In genomic region chr5:1542755-1543154, GRCh38 we compare ENCODE assay signal across 11 cellular contexts. TPM values are rescaled to one million over a fixed set of nuclear protein-coding genes. Genes with fewer than 3 reads are reported as not detected.
DNase-seq lines count a peak whose midpoint lies in the region; ATAC-seq, FAIRE-seq and TF ChIP-seq lines count a peak whose summit lies in the region.
"Had no signal": no experiment of that assay in that cellular context is flagged by ENCODE, and none has a peak within 500 bp of the region (broad histone marks: within the 10 kb centered on the region; RNA-seq: fewer than 3 reads in every experiment).

No MANE protein-coding gene starts in this region.

- no peak for FAIRE-seq in GM12892 (lab: Jason Lieb, UNC)

- no peak for ATAC-seq in HG02610 (IDR thresholded peaks at IDR 0.05; ENCODE audit: unreplicated experiment)
- ATAC-seq: CD8-positive, alpha-beta T cell had no signal

- DNase-seq in Caki2 (ENCODE audit: low read depth) (peak; percentile 26), NCI-H460 (ENCODE audit: extremely low read depth, low read depth) (peak; percentile 26), fibroblast of gingiva (ENCODE audit: low read depth) (peak; percentile 61), mucosa of gallbladder (ENCODE audit: low spot score) (peak; percentile 73), GM12892 (ENCODE audit: insufficient read length) (no peak)
- DNase-seq in stimulated activated CD4-positive, alpha-beta T cell treated with anti-CD3 and anti-CD28 coated beads, Interleukin-4, amount 100 ng/mL, for 1 hour, result no peak
- no peak for DNase-seq in activated effector memory CD4-positive, alpha-beta T cell treated with anti-CD3 and anti-CD28 coated beads, Interleukin-2, amount 50 U/mL, for 16 hours
- DNase-seq: NCI-H526; stimulated activated CD4-positive, alpha-beta T cell treated with anti-CD3 and anti-CD28 coated beads, Interleukin-15, amount 100 ng/mL, for 24 hours had no signal

- TF ChIP-seq POLR2A in GM12892 (IDR thresholded peaks at IDR 0.05; ENCODE audit: low read depth, low read length), result no peak

- in situ Hi-C loops in Caki2 (cut with HindIII; ENCODE audit: low pct_unique_long_range_greater_than_20kb, low sequenced_read_pairs), result no loop called here

RNA-seq across cellular contexts. Expression of gene LPCAT1, which starts 19.0 kb away (rescaled TPM):
- 68.0 and 109 TPM in 2 replicates for total RNA-seq in Caki2 (2014; rRNA removed; shearing (Covaris generic); ENCODE audit: low replicate concordance)
- total RNA-seq in NCI-H460 (2014; rRNA removed; shearing (Covaris generic)), result 30.6 and 31.2 TPM in 2 replicates
- polyA plus RNA-seq in NCI-H460 (2014; cell fraction: nucleus; rRNA removed), result 56.2 and 71.8 TPM in 2 replicates
- 119 TPM for total RNA-seq in mucosa of gallbladder
- polyA plus RNA-seq in GM12892 (2012; ENCODE audit: missing spikeins), result 63.8 TPM

Comparison
In these comparisons a context has a peak if more than half of its experiments do, and no peak if none do; other contexts are left out.
1. DNase-seq: peak in Caki2 (single experiment), NCI-H460 (single experiment), fibroblast of gingiva (single experiment) and mucosa of gallbladder (single experiment); none in GM12892 (single experiment), stimulated activated CD4-positive, alpha-beta T cell treated with anti-CD3 and anti-CD28 coated beads, Interleukin-4, amount 100 ng/mL, for 1 hour (single experiment) and activated effector memory CD4-positive, alpha-beta T cell treated with anti-CD3 and anti-CD28 coated beads, Interleukin-2, amount 50 U/mL, for 16 hours (single experiment).